8 cellular contexts compared by ENCODE assay signal in the genomic region with DNA sequence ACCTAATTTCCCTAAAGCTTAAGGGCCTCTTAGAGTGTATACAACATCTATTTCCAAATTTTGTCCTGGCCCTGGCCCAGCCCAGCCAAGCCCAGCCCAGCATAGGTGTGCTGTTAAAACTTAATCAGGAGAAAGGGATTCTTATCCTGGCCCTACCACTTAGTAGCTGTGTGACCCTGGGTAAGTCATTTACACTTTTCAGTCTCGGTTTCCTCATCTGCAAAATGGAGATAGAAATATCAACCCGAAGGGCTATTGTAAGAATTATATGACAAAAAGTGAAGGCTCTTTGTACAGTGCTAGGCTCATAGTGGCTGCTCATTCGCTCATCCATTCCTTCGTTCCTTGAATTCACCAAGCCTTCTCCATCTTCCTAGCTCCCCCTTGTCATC. TPM values are rescaled to one million over a fixed set of nuclear protein-coding genes. Genes with fewer than 3 reads are reported as not detected.
DNase-seq lines count a peak whose midpoint lies in the region; ATAC-seq and TF ChIP-seq lines count a peak whose summit lies in the region.

No MANE protein-coding gene starts in this region.

- CTCF ChIA-PET in HEK293 (lab: Yijun Ruan, JAX) (interaction anchor here (0.7 to 13.9 kb wide), 4 partner anchors 10 to 322 kb away, joined by 3 to 266 read pairs (median 4); partner anchors contain the start of genes FLVCR2 and TGFB3), WTC11 (lab: Charles Lee) (interaction anchor here (0.8 to 2.9 kb wide), 14 partner anchors 9 to 356 kb away, joined by 3 to 55 read pairs (median 6); partner anchors contain the start of gene FLVCR2)

- H3K36me3 ChIP-seq in HEK293 (ENCODE audit: control insufficient read depth in 2 of 2, insufficient read depth in 1 of 2, low read length in 2 of 2), result peaks cover 26 to 46% of the 10 kb centered on the region in 2 experiments

- H3K4me3 ChIP-seq in HEK293 (ENCODE audit: low read depth, low read length) (peak overlapping the region; percentile 96), skin epidermis (peak overlapping the region; percentile 63 to 98 (median 79))

- H3K27ac ChIP-seq in HEK293 (ENCODE audit: extremely low read depth, low read depth, low read length) (peak overlapping the region; percentile 79; the same call in 1 of the 2 replicates), skin epidermis (peak overlapping the region in 17 of 21 experiments; percentile 2 to 93 (median 83))

- H3K4me1 Mint-ChIP-seq in WTC11 (peaks cover 17% of the 10 kb centered on the region), glutamatergic neuron (ENCODE audit: low read depth, unreplicated experiment) (peaks cover 8% of the 10 kb centered on the region)

- peaks cover 3% of the 10 kb centered on the region; the same call in 1 of the 2 replicates for H3K4me1 ChIP-seq in HEK293 (ENCODE audit: control insufficient read depth, insufficient read depth, low read length)

- no peak for TF ChIP-seq CTCF in HEK293 (tag by site-specific recombination; IDR thresholded peaks at IDR 0.05)
- no peak for TF ChIP-seq CTCF in WTC11 (IDR thresholded peaks at IDR 0.05)
- no peak for TF ChIP-seq CTCF in glutamatergic neuron (IDR thresholded peaks at IDR 0.05; ENCODE audit: partially characterized antibody, unreplicated experiment)

- peak overlapping the region; percentile 95 for H3K27ac Mint-ChIP-seq in WTC11
- H3K27ac Mint-ChIP-seq in glutamatergic neuron (ENCODE audit: unreplicated experiment), result peak overlapping the region; percentile 89

- DNase-seq in WTC11 (ENCODE audit: low spot score) (no peak), glutamatergic neuron (no peak), activated gamma-delta T cell treated with Interleukin-2 at 50 U/mL for 16 hours (no peak)
- DNase-seq in stimulated activated CD8-positive, alpha-beta memory T cell treated with anti-CD3 and anti-CD28 coated beads, Interleukin-4, amount 100 ng/mL, for 48 hours, result no peak

- POLR2A ChIA-PET in HEK293 (lab: Yijun Ruan, JAX), result interaction anchor here (0.6 to 1.9 kb wide), 15 partner anchors 8 to 540 kb away, joined by 3 to 19 read pairs (median 6); partner anchors contain the start of gene FLVCR2
- POLR2A ChIA-PET in WTC11 (lab: Charles Lee), result interaction anchor here (0.6 to 1.8 kb wide), 6 partner anchors 9 to 349 kb away, joined by 3 to 17 read pairs (median 4); partner anchors contain the start of gene FLVCR2

- no peaks in the 10 kb centered on the region for H3K27me3 Mint-ChIP-seq in WTC11 (ENCODE audit: low read depth)
- H3K27me3 Mint-ChIP-seq in glutamatergic neuron (ENCODE audit: unreplicated experiment), result no peaks in the 10 kb centered on the region

- H3K36me3 Mint-ChIP-seq in WTC11 (peaks cover 9% of the 10 kb centered on the region), glutamatergic neuron (ENCODE audit: unreplicated experiment) (no peaks in the 10 kb centered on the region)

- no peaks in the 10 kb centered on the region for H3K9me3 ChIP-seq in HEK293 (ENCODE audit: control insufficient read depth, insufficient read depth, low read depth, low read length)

- H3K9me3 Mint-ChIP-seq in WTC11 (no peaks in the 10 kb centered on the region), glutamatergic neuron (ENCODE audit: unreplicated experiment) (peaks cover 5% of the 10 kb centered on the region)

- ATAC-seq in WTC11 (no peak), HG02870 (IDR thresholded peaks at IDR 0.05; ENCODE audit: unreplicated experiment) (no peak), GM18858 (IDR thresholded peaks at IDR 0.05; ENCODE audit: unreplicated experiment) (no peak)

- H3K4me3 Mint-ChIP-seq in WTC11 (peak overlapping the region; percentile 92), glutamatergic neuron (ENCODE audit: unreplicated experiment) (peak overlapping the region; percentile 97)

TF ChIP-seq in HEK293, 187 proteins besides CTCF, POLR2A, EP300 and RAD21:
- no peak for TF ChIP-seq GFI1B (tag by site-specific recombination; IDR thresholded peaks at IDR 0.05)
- TF ChIP-seq, protein P1, sequence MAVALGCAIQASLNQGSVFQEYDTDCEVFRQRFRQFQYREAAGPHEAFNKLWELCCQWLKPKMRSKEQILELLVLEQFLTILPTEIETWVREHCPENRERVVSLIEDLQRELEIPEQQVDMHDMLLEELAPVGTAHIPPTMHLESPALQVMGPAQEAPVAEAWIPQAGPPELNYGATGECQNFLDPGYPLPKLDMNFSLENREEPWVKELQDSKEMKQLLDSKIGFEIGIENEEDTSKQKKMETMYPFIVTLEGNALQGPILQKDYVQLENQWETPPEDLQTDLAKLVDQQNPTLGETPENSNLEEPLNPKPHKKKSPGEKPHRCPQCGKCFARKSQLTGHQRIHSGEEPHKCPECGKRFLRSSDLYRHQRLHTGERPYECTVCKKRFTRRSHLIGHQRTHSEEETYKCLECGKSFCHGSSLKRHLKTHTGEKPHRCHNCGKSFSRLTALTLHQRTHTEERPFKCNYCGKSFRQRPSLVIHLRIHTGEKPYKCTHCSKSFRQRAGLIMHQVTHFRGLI (tag by site-specific recombination; IDR thresholded peaks at IDR 0.05), result peak; percentile 20; the same call in 1 of the 2 replicates

TF ChIP-seq in WTC11, 78 proteins besides CTCF, POLR2A, EP300 and RAD21 (continues in another document):
- TF ChIP-seq GRHL2 (CRISPR knock-in tag; IDR thresholded peaks at IDR 0.05; ENCODE audit: insufficient replicate concordance, severe bottlenecking) (no peak), ZNF232 (CRISPR knock-in tag; IDR thresholded peaks at IDR 0.05) (no peak; the same call in 1 of the 2 replicates), NFATC4 (CRISPR knock-in tag; IDR thresholded peaks at IDR 0.05) (no peak), TEAD1 (CRISPR knock-in tag; IDR thresholded peaks at IDR 0.05) (no peak), MYBL2 (CRISPR knock-in tag; IDR thresholded peaks at IDR 0.05) (no peak), RELA (CRISPR knock-in tag; IDR thresholded peaks at IDR 0.05; ENCODE audit: borderline replicate concordance) (no peak), ZBTB43 (CRISPR knock-in tag; IDR thresholded peaks at IDR 0.05) (no peak), TEAD4 (CRISPR knock-in tag; IDR thresholded peaks at IDR 0.05) (no peak)
- TF ChIP-seq, protein P2, sequence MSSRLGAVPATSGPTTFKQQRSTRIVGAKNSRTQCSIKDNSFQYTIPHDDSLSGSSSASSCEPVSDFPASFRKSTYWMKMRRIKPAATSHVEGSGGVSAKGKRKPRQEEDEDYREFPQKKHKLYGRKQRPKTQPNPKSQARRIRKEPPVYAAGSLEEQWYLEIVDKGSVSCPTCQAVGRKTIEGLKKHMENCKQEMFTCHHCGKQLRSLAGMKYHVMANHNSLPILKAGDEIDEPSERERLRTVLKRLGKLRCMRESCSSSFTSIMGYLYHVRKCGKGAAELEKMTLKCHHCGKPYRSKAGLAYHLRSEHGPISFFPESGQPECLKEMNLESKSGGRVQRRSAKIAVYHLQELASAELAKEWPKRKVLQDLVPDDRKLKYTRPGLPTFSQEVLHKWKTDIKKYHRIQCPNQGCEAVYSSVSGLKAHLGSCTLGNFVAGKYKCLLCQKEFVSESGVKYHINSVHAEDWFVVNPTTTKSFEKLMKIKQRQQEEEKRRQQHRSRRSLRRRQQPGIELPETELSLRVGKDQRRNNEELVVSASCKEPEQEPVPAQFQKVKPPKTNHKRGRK (CRISPR knock-in tag; IDR thresholded peaks at IDR 0.05; ENCODE audit: borderline replicate concordance), result no peak
- TF ChIP-seq, protein P3, sequence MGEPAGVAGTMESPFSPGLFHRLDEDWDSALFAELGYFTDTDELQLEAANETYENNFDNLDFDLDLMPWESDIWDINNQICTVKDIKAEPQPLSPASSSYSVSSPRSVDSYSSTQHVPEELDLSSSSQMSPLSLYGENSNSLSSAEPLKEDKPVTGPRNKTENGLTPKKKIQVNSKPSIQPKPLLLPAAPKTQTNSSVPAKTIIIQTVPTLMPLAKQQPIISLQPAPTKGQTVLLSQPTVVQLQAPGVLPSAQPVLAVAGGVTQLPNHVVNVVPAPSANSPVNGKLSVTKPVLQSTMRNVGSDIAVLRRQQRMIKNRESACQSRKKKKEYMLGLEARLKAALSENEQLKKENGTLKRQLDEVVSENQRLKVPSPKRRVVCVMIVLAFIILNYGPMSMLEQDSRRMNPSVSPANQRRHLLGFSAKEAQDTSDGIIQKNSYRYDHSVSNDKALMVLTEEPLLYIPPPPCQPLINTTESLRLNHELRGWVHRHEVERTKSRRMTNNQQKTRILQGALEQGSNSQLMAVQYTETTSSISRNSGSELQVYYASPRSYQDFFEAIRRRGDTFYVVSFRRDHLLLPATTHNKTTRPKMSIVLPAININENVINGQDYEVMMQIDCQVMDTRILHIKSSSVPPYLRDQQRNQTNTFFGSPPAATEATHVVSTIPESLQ (CRISPR knock-in tag; IDR thresholded peaks at IDR 0.05), result no peak
- TF ChIP-seq, protein P4, sequence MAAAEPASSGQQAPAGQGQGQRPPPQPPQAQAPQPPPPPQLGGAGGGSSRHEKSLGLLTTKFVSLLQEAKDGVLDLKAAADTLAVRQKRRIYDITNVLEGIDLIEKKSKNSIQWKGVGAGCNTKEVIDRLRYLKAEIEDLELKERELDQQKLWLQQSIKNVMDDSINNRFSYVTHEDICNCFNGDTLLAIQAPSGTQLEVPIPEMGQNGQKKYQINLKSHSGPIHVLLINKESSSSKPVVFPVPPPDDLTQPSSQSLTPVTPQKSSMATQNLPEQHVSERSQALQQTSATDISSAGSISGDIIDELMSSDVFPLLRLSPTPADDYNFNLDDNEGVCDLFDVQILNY (CRISPR knock-in tag; IDR thresholded peaks at IDR 0.05), result no peak

RNA-seq across cellular contexts. Expression of gene ERG28, which starts 0.4 kb away (rescaled TPM):
- total RNA-seq in WTC11 (2021) (27.9 to 29.9 TPM (median 29.4 TPM) in 3 replicates), glutamatergic neuron (ENCODE audit: unreplicated experiment) (16.2 TPM)

RNA-seq across cellular contexts. Expression of gene TTLL5, which starts 0.8 kb away (rescaled TPM):
- total RNA-seq in WTC11 (2021) (39.6 to 42.6 TPM (median 40.8 TPM) in 3 replicates), glutamatergic neuron (ENCODE audit: unreplicated experiment) (43.1 TPM)
